ENCODE assay signal across 8 cellular contexts in genomic region chr14:59190372-59190771, GRCh38. TPM values are rescaled to one million over a fixed set of nuclear protein-coding genes. Genes with fewer than 3 reads are reported as not detected.
DNase-seq lines count a peak whose midpoint lies in the region; ATAC-seq, FAIRE-seq and TF ChIP-seq lines count a peak whose summit lies in the region.

No MANE protein-coding gene starts in this region.

- H3K27ac ChIP-seq in heart right ventricle (peak overlapping the region; percentile 26 to 96 (median 92)), HUES64 (ENCODE audit: low read depth, low read length) (no peak overlapping the region), WERI-Rb-1 (peak overlapping the region; percentile 81), left ventricle myocardium inferior (replicated peaks) (peak overlapping the region; percentile 96), gastrocnemius medialis (peak overlapping the region; percentile 82 to 93 (median 89))

- no peaks in the 10 kb centered on the region for H3K36me3 ChIP-seq in heart right ventricle
- H3K36me3 ChIP-seq in HUES64 (ENCODE audit: insufficient read depth, low read length) = no peaks in the 10 kb centered on the region
- no peaks in the 10 kb centered on the region for H3K36me3 ChIP-seq in WERI-Rb-1
- H3K36me3 ChIP-seq in left ventricle myocardium inferior = no peaks in the 10 kb centered on the region
- H3K36me3 ChIP-seq in gastrocnemius medialis = no peaks in the 10 kb centered on the region

- intact Hi-C loops in heart right ventricle (cut with DNase I) = loop anchor here in 8 of 10 donors (5.0 to 10.0 kb wide), 6 partner anchors 54 to 124 kb away; no protein-coding TSS in a partner anchor
- intact Hi-C loops in cardiac septum (cut with DNase I) = loop anchor here (5.0 kb wide), 2 partner anchors 37 to 117 kb away; no protein-coding TSS in a partner anchor
- intact Hi-C loops in left ventricle myocardium inferior (cut with micrococcal nuclease) = loop anchor here (10.0 kb wide), 1 partner anchor 64 kb away; no protein-coding TSS in a partner anchor
- intact Hi-C loops in gastrocnemius medialis (cut with DNase I; ENCODE audit: low total_unique reads) = no loop called here

- peak overlapping the region; percentile 76 to 97 (median 86) for H3K4me3 ChIP-seq in heart right ventricle
- H3K4me3 ChIP-seq in HUES64 (ENCODE audit: low read length) = peak overlapping the region; percentile 96
- H3K4me3 ChIP-seq in WERI-Rb-1 (ENCODE audit: low read depth, low read length) = peak overlapping the region; percentile 91
- H3K4me3 ChIP-seq in left ventricle myocardium inferior = peak overlapping the region; percentile 97
- peak overlapping the region; percentile 69 to 98 (median 92) for H3K4me3 ChIP-seq in gastrocnemius medialis

- H3K9ac ChIP-seq in HUES64 (ENCODE audit: low read depth, low read length) = 0 out of 2 replicates have a peak overlapping the region, but pooled peaks have one; percentile 13

- H3K9me3 ChIP-seq in heart right ventricle (no peaks in the 10 kb centered on the region), HUES64 (ENCODE audit: insufficient read depth, low read depth, low read length) (no peaks in the 10 kb centered on the region), WERI-Rb-1 (ENCODE audit: severe bottlenecking) (no peaks in the 10 kb centered on the region), left ventricle myocardium inferior (replicated peaks) (no peaks in the 10 kb centered on the region), gastrocnemius medialis (no peaks in the 10 kb centered on the region)

- TF ChIP-seq CTCF in heart right ventricle (IDR thresholded peaks at IDR 0.05) (peak in 3 of 9 donors; percentile 15 to 35 (median 23)), WERI-Rb-1 (IDR thresholded peaks at IDR 0.05; ENCODE audit: low read depth, low read length) (peak; percentile 57), left ventricle myocardium inferior (IDR thresholded peaks at IDR 0.05; ENCODE audit: borderline replicate concordance) (no peak), gastrocnemius medialis (IDR thresholded peaks at IDR 0.05 in 4 of 5, conservative IDR thresholded peaks at IDR 0.05 in 1 of 5) (no peak)

- WGBS in heart right ventricle, 2 donors = 12 to 23% methylated on average over 6 of the region's 6 CpGs
- 9% methylated on average over 6 of the region's 6 CpGs for WGBS in HUES64

- DNase-seq in heart right ventricle (peak in 1 of 2 donors; percentile 29), cardiac septum (ENCODE audit: low spot score) (no peak), WERI-Rb-1 (peak; percentile 61), left ventricle myocardium inferior (no peak), gastrocnemius medialis (no peak), RCC 7860 (ENCODE audit: low spot score) (no peak)
- no peak for DNase-seq in effector CD8-positive, alpha-beta T cell (lab: John Stamatoyannopoulos, UW)

- peaks cover 16 to 63% (median 49%) of the 10 kb centered on the region in 9 donors for H3K4me1 ChIP-seq in heart right ventricle
- peaks cover 14% of the 10 kb centered on the region for H3K4me1 ChIP-seq in HUES64 (ENCODE audit: insufficient read depth, low read length)
- peaks cover 79% of the 10 kb centered on the region for H3K4me1 ChIP-seq in left ventricle myocardium inferior
- H3K4me1 ChIP-seq in gastrocnemius medialis = peaks cover 32 to 41% of the 10 kb centered on the region in 2 donors

- FAIRE-seq in RCC 7860 (lab: Jason Lieb, UNC) = no peak

- H3K27me3 ChIP-seq in heart right ventricle (no peaks in the 10 kb centered on the region), HUES64 (ENCODE audit: insufficient read depth, low read length) (peaks cover 31% of the 10 kb centered on the region), WERI-Rb-1 (ENCODE audit: insufficient read depth, low read depth, severe bottlenecking) (no peaks in the 10 kb centered on the region), left ventricle myocardium inferior (ENCODE audit: low read depth) (no peaks in the 10 kb centered on the region), gastrocnemius medialis (no peaks in the 10 kb centered on the region)

- TF ChIP-seq POLR2A in gastrocnemius medialis (IDR thresholded peaks at IDR 0.05) = no peak

- in situ Hi-C loops in gastrocnemius medialis (cut with MboI; ENCODE audit: low sequenced_read_pairs in 4 of 4) = no loop called here

- ATAC-seq in heart right ventricle (no peak), gastrocnemius medialis (no peak)

RNA-seq across cellular contexts. Expression of gene DAAM1, which starts 1.9 kb away (rescaled TPM):
- total RNA-seq in heart right ventricle = 100 to 1,000 TPM in 1 of 10 donors, 10 to 100 TPM in 9; 72.3 to 102 (median 77.7) TPM
- 10 to 100 TPM; 22.8 to 30.4 TPM for polyA plus RNA-seq in heart right ventricle
- 83.8 TPM for total RNA-seq in cardiac septum
- polyA plus RNA-seq in HUES64 (2013, experiment 1 of 2) = 21.1 TPM
- polyA plus RNA-seq in HUES64 (2013, experiment 2 of 2) = 21.2 TPM
- 84.8 TPM for total RNA-seq in left ventricle myocardium inferior
- total RNA-seq in gastrocnemius medialis = 10 to 100 TPM in 1 of 4 donors, 1 to 10 TPM in 3; 4.4 to 13.9 (median 6.4) TPM
